ENCODE assay signal across 20 cellular contexts in genomic region chr3:42662813-42663535, GRCh38. TPM values are rescaled to one million over a fixed set of nuclear protein-coding genes. Genes with fewer than 3 reads are reported as not detected.
DNase-seq lines count a peak whose midpoint lies in the region; ATAC-seq, FAIRE-seq and TF ChIP-seq lines count a peak whose summit lies in the region.
"Had no signal": no experiment of that assay in that cellular context is flagged by ENCODE, and none has a peak within 500 bp of the region (broad histone marks: within the 10 kb centered on the region; RNA-seq: fewer than 3 reads in every experiment).

No MANE protein-coding gene starts in this region.

- TF ChIP-seq POLR2A in sigmoid colon (IDR thresholded peaks at IDR 0.05), result no peak

- H3K9me3 ChIP-seq in sigmoid colon, result no peaks in the 10 kb centered on the region

- peak; percentile 41 for DNase-seq in activated CD8-positive, alpha-beta memory T cell treated with anti-CD3 and anti-CD28 coated beads, Interleukin-2, amount 50 U/mL, for 48 hours
- no peak for DNase-seq in activated CD8-positive, alpha-beta memory T cell treated with anti-CD3 and anti-CD28 coated beads, Interleukin-2, amount 50 U/mL, for 4 hours
- DNase-seq in GM10248 (ENCODE audit: extremely low spot score) (peak; percentile 27), frontal cortex (ENCODE audit: low spot score in 2 of 2) (peak; percentile 16 to 32), sigmoid colon (peak; percentile 59), NCI-H2196 (lab: John Stamatoyannopoulos, UW; ENCODE audit: unreplicated experiment) (no peak)
- DNase-seq: EL, KBM-7, MV-4-11, NCI-H1417 treated with DMSO at 0.1 percent for 48 hours, NCI-H1930, NCI-H2171, NCI-H748 treated with DMSO at 0.1 percent for 48 hours, OCI-M1, RPMI8226 had no signal

- no peak for ATAC-seq in HG03457 (IDR thresholded peaks at IDR 0.05; ENCODE audit: unreplicated experiment)
- ATAC-seq in GM21526 (IDR thresholded peaks at IDR 0.05; ENCODE audit: low FRiP score, unreplicated experiment), result no peak
- ATAC-seq: GM23338 had no signal

- no peak for TF ChIP-seq EP300 in sigmoid colon (IDR thresholded peaks at IDR 0.05)

- CTCF ChIA-PET in GM10248 (lab: Yijun Ruan, JAX), result interaction anchor here (2.5 kb wide), 1 partner anchor 15 kb away, joined by 7 read pairs; no protein-coding TSS in a partner anchor

- intact Hi-C loops in sigmoid colon (cut with DNase I), result loop anchor here (1.0 kb wide), 1 partner anchor 14 kb away; no protein-coding TSS in a partner anchor

- no peak overlapping the region for H3K27ac ChIP-seq in sigmoid colon

- no peak for TF ChIP-seq CTCF in GM10248 (IDR thresholded peaks at IDR 0.05; ENCODE audit: control extremely low read depth, extremely low read depth, low read depth, missing control alignments)
- TF ChIP-seq CTCF in sigmoid colon (IDR thresholded peaks at IDR 0.05), result no peak

- no peak overlapping the region for H3K4me3 ChIP-seq in sigmoid colon
- H3K4me3 ChIP-seq: GM23338 had no signal

- no peak for FAIRE-seq in frontal cortex (lab: Jason Lieb, UNC)

- 86 to 88% methylated on average over 12 of the region's 12 CpGs for WGBS in sigmoid colon, 2 donors

- no peaks in the 10 kb centered on the region for H3K27me3 ChIP-seq in sigmoid colon

- H3K36me3 ChIP-seq in sigmoid colon, result peaks cover 0 to 24% (median 4%) of the 10 kb centered on the region in 4 donors

- peaks cover 0 to 53% (median 50%) of the 10 kb centered on the region in 4 donors for H3K4me1 ChIP-seq in sigmoid colon

- POLR2A ChIA-PET in GM10248 (lab: Yijun Ruan, JAX), result interaction anchor here (0.7 kb wide), 1 partner anchor 25 kb away, joined by 4 read pairs; no protein-coding TSS in a partner anchor

RNA-seq across cellular contexts. Expression of gene ZBTB47, which starts 9.5 kb away (rescaled TPM):
- 19.6 TPM for total RNA-seq in frontal cortex
- 10 to 100 TPM; 34.9 to 74.8 (median 56.9) TPM for total RNA-seq in sigmoid colon
- polyA plus RNA-seq in sigmoid colon, result 10 to 100 TPM in 1 of 3 donors, 1 to 10 TPM in 2; 6.2 to 21.0 (median 9.5) TPM

RNA-seq across cellular contexts. Expression of gene KLHL40, which starts 22.4 kb away (rescaled TPM):
- total RNA-seq in frontal cortex (0.41 TPM), sigmoid colon (under 1 TPM in 1 of 4 donors, not detected in 3; under 0.01 TPM)
- polyA plus RNA-seq in sigmoid colon, result not detected
- total RNA-seq: A172, GM23338, NCI-H460 had no signal
- polyA plus RNA-seq: GM23338 had no signal

RNA-seq across cellular contexts. Expression of gene HHATL, which starts 39.6 kb away (rescaled TPM):
- total RNA-seq in frontal cortex (not detected), sigmoid colon (not detected)
- polyA plus RNA-seq in sigmoid colon, result 1 to 10 TPM in 1 of 3 donors, under 1 TPM in 1, not detected in 1; 0.31 to 1.4 TPM
- total RNA-seq: A172, GM23338, NCI-H460 had no signal
- polyA plus RNA-seq: GM23338 had no signal

Comparison
In these comparisons a context has a peak if more than half of its experiments do, and no peak if none do; other contexts are left out.
1. DNase-seq: peak in activated CD8-positive, alpha-beta memory T cell treated with anti-CD3 and anti-CD28 coated beads, Interleukin-2, amount 50 U/mL, for 48 hours (single experiment), GM10248 (single experiment), frontal cortex (2 of 2) and sigmoid colon (single experiment); none in activated CD8-positive, alpha-beta memory T cell treated with anti-CD3 and anti-CD28 coated beads, Interleukin-2, amount 50 U/mL, for 4 hours (single experiment) and NCI-H2196 (single experiment).